In genomic region chr5:96492654-96493053, GRCh38 we compare ENCODE assay signal across 32 cellular contexts. TPM values are rescaled to one million over a fixed set of nuclear protein-coding genes. Genes with fewer than 3 reads are reported as not detected.
A peak's percentile ranks its signal among the peaks of the same experiment; 100 is the strongest.
DNase-seq lines count a peak whose midpoint lies in the region; ATAC-seq, FAIRE-seq and TF ChIP-seq lines count a peak whose summit lies in the region.
"Had no signal": no experiment of that assay in that cellular context is flagged by ENCODE, and none has a peak within 500 bp of the region (broad histone marks: within the 10 kb centered on the region; RNA-seq: fewer than 3 reads in every experiment).

No MANE protein-coding gene starts in this region.

- peaks cover 4% of the 10 kb centered on the region; the same call in 1 of the 2 replicates for H3K9me3 Mint-ChIP-seq in HFFc6
- H3K9me3 Mint-ChIP-seq in CD4-positive, alpha-beta T cell: no peaks in the 10 kb centered on the region
- no peaks in the 10 kb centered on the region for H3K9me3 Mint-ChIP-seq in activated naive CD4-positive, alpha-beta T cell treated with anti-CD3 and anti-CD28 coated beads, Interleukin-2, amount 50 U/mL, for 72 hours
- H3K9me3 Mint-ChIP-seq: natural killer cell treated with Interleukin-12 subunit alpha and Interleukin-12 subunit beta and Interleukin-15 and Interleukin-18, amount 100 ng/mL, for 72 hours had no signal

- H3K36me3 Mint-ChIP-seq in HFFc6 (ENCODE audit: low read depth): no peaks in the 10 kb centered on the region
- no peaks in the 10 kb centered on the region for H3K36me3 Mint-ChIP-seq in CD4-positive, alpha-beta T cell (ENCODE audit: low read depth)
- H3K36me3 Mint-ChIP-seq in activated naive CD4-positive, alpha-beta T cell treated with anti-CD3 and anti-CD28 coated beads, Interleukin-2, amount 50 U/mL, for 72 hours: no peaks in the 10 kb centered on the region
- H3K36me3 Mint-ChIP-seq: brain; CD8-positive, alpha-beta memory T cell; natural killer cell treated with Interleukin-12 subunit alpha and Interleukin-12 subunit beta and Interleukin-15 and Interleukin-18, amount 100 ng/mL, for 72 hours; T-cell had no signal

- 18% methylated on average over 4 of the region's 4 CpGs for WGBS in mammary epithelial cell (ENCODE audit: low coverage, missing lambda C conversion rate)

- intact Hi-C loops in mammary epithelial cell (cut with micrococcal nuclease): no loop called here
- intact Hi-C loops in kidney (cut with DNase I): no loop called here
- intact Hi-C loops in CD4-positive, alpha-beta T cell (cut with DNase I, micrococcal nuclease): no loop called here

- dilution Hi-C loops in mammary epithelial cell (cut with HindIII; ENCODE audit: low sequenced_read_pairs): no loop called here

- ATAC-seq in foreskin keratinocyte: no peak
- ATAC-seq in CD4-positive, alpha-beta T cell (ENCODE audit: poor library complexity): no peak
- ATAC-seq in activated naive CD4-positive, alpha-beta T cell treated with anti-CD3 and anti-CD28 coated beads, Interleukin-2, amount 50 U/mL, for 72 hours: no peak
- ATAC-seq: lower lobe of right lung; mucosa of descending colon; natural killer cell treated with Interleukin-12 subunit alpha and Interleukin-12 subunit beta and Interleukin-15 and Interleukin-18, amount 100 ng/mL, for 72 hours; Panc1; stimulated activated naive CD8-positive, alpha-beta T cell treated with anti-CD3 and anti-CD28 coated beads, Interleukin-15, Interleukin-2, amounts not matched to agents 100 U/mL and 50 U/mL, for 24 hours; T-cell had no signal

- H3K27me3 Mint-ChIP-seq in HFFc6 (ENCODE audit: insufficient read depth): no peaks in the 10 kb centered on the region; the same call in 1 of the 2 replicates
- peaks cover 20% of the 10 kb centered on the region for H3K27me3 Mint-ChIP-seq in CD4-positive, alpha-beta T cell

- peak overlapping the region; percentile 3; the same call in 1 of the 2 replicates for H3K4me3 Mint-ChIP-seq in HFFc6
- H3K4me3 Mint-ChIP-seq in CD4-positive, alpha-beta T cell: no peak overlapping the region
- H3K4me3 Mint-ChIP-seq: activated B cell treated with CpG ODN at 0.5 μM for 24 hours; brain; CD8-positive, alpha-beta memory T cell; natural killer cell treated with Interleukin-12 subunit alpha and Interleukin-12 subunit beta and Interleukin-15 and Interleukin-18, amount 100 ng/mL, for 72 hours; T-cell had no signal

- H3K36me3 ChIP-seq in mammary epithelial cell (ENCODE audit: insufficient read depth, low read length) (no peaks in the 10 kb centered on the region), kidney (ENCODE audit: control insufficient read depth in 1 of 2, insufficient read depth in 2 of 2, low read length in 2 of 2) (no peaks in the 10 kb centered on the region), BE2C (no peaks in the 10 kb centered on the region)
- H3K36me3 ChIP-seq: adrenal gland, HAP-1, lower lobe of right lung had no signal

- no peak overlapping the region for H3K4me2 ChIP-seq in mammary epithelial cell (ENCODE audit: insufficient read depth, low read depth, low read length)

- POLR2A ChIA-PET in CD4-positive, alpha-beta T cell (lab: Charles Lee): no interaction called here

- H3K4me1 ChIP-seq in mammary epithelial cell (ENCODE audit: insufficient read depth, low read length) (no peaks in the 10 kb centered on the region), foreskin keratinocyte (peaks cover 3% of the 10 kb centered on the region), kidney (ENCODE audit: control insufficient read depth in 1 of 2, insufficient read depth in 1 of 2, low read depth in 1 of 2, low read length in 2 of 2) (no peaks in the 10 kb centered on the region), BE2C (no peaks in the 10 kb centered on the region)
- H3K4me1 ChIP-seq: HAP-1, lower lobe of right lung, testis had no signal

- H3K9me3 ChIP-seq in mammary epithelial cell (replicated peaks; ENCODE audit: insufficient read depth, low read length): no peaks in the 10 kb centered on the region
- H3K9me3 ChIP-seq in kidney (ENCODE audit: control insufficient read depth in 1 of 2, low read length in 2 of 2): peaks cover 0 to 4% of the 10 kb centered on the region in 2 donors
- H3K9me3 ChIP-seq in BE2C: no peaks in the 10 kb centered on the region
- no peaks in the 10 kb centered on the region for H3K9me3 ChIP-seq in CD4-positive, alpha-beta T cell (ENCODE audit: control insufficient read depth, low read length)
- H3K9me3 ChIP-seq: adrenal gland, HAP-1, lower lobe of right lung, mucosa of descending colon, testis had no signal

- H3K27me3 ChIP-seq in mammary epithelial cell (ENCODE audit: insufficient read depth, low read length) (no peaks in the 10 kb centered on the region), foreskin keratinocyte (peaks cover 10% of the 10 kb centered on the region), BE2C (no peaks in the 10 kb centered on the region)
- no peaks in the 10 kb centered on the region for H3K27me3 ChIP-seq in CD4-positive, alpha-beta T cell (ENCODE audit: control insufficient read depth, insufficient read depth, low read length)
- H3K27me3 ChIP-seq: adrenal gland, testis had no signal

- no peak overlapping the region for H3K4me3 ChIP-seq in mammary epithelial cell (replicated peaks in 1 of 3; ENCODE audit: insufficient read depth in 1 of 3, low read depth in 2 of 3, low read length in 3 of 3)
- no peak overlapping the region for H3K4me3 ChIP-seq in kidney (ENCODE audit: low read length in 2 of 2)
- H3K4me3 ChIP-seq in BE2C (ENCODE audit: low read depth, low read length): no peak overlapping the region
- H3K4me3 ChIP-seq: adrenal gland, HAP-1, lower lobe of right lung, mucosa of descending colon, testis had no signal

- no peak for FAIRE-seq in kidney (lab: Jason Lieb, UNC)

- DNase-seq in AG20443 (ENCODE audit: low spot score) (peak; percentile 34), HFFc6 (peak; percentile 33), mammary epithelial cell (peak; percentile 36), foreskin keratinocyte (peak; percentile 12 to 60), kidney (no peak), BE2C (no peak)
- no peak for DNase-seq in CD4-positive, alpha-beta T cell
- DNase-seq in activated naive CD4-positive, alpha-beta T cell treated with anti-CD3 and anti-CD28 coated beads, Interleukin-2, amount 50 U/mL, for 72 hours (ENCODE audit: low spot score in 2 of 2): no peak
- DNase-seq: activated B cell treated with CpG ODN at 0.5 μM for 24 hours; activated CD4-positive, alpha-beta T cell treated with anti-CD3 and anti-CD28 coated beads, Interleukin-2, amount 50 U/mL, for 1 hour; activated naive CD4-positive, alpha-beta T cell treated with Interleukin-2 at 50 U/mL for 16 hours; activated T-cell treated with anti-CD3 and anti-CD28 coated beads, Interleukin-2, amount 50 U/mL, for 48 hours; CD8-positive, alpha-beta memory T cell; DMS153; effector memory CD4-positive, alpha-beta T cell; GDM1; glutamatergic neuron; KG1; kidney glomerular epithelial cell; lower lobe of right lung; mucosa of descending colon; NCI-H1436; NCI-H2107; NCI-H510A treated with DMSO at 0.1 percent for 48 hours; stimulated activated naive CD8-positive, alpha-beta T cell treated with anti-CD3 and anti-CD28 coated beads, Interleukin-15, Interleukin-2, amounts not matched to agents 100 U/mL and 50 U/mL, for 24 hours; T-cell; testis had no signal

- no peaks in the 10 kb centered on the region for H3K79me2 ChIP-seq in mammary epithelial cell (ENCODE audit: insufficient read depth, low read length)

- H2AFZ ChIP-seq in mammary epithelial cell (ENCODE audit: low read depth, low read length): no peak overlapping the region

- H4K20me1 ChIP-seq in mammary epithelial cell (ENCODE audit: insufficient read depth, low read length): no peaks in the 10 kb centered on the region

- H3K27ac Mint-ChIP-seq in HFFc6: peak overlapping the region; percentile 27
- no peak overlapping the region for H3K27ac Mint-ChIP-seq in CD4-positive, alpha-beta T cell
- no peak overlapping the region for H3K27ac Mint-ChIP-seq in activated naive CD4-positive, alpha-beta T cell treated with anti-CD3 and anti-CD28 coated beads, Interleukin-2, amount 50 U/mL, for 72 hours
- H3K27ac Mint-ChIP-seq: activated B cell treated with CpG ODN at 0.5 μM for 24 hours; brain; CD8-positive, alpha-beta memory T cell; natural killer cell treated with Interleukin-12 subunit alpha and Interleukin-12 subunit beta and Interleukin-15 and Interleukin-18, amount 100 ng/mL, for 72 hours; T-cell had no signal

- H3K4me1 Mint-ChIP-seq in HFFc6 (ENCODE audit: low read depth): peaks cover 18% of the 10 kb centered on the region
- H3K4me1 Mint-ChIP-seq in CD4-positive, alpha-beta T cell (ENCODE audit: low read depth): no peaks in the 10 kb centered on the region
- H3K4me1 Mint-ChIP-seq: activated B cell treated with CpG ODN at 0.5 μM for 24 hours; brain; CD8-positive, alpha-beta memory T cell; T-cell had no signal

- in situ Hi-C loops in mammary epithelial cell (cut with MboI; ENCODE audit: low sequenced_read_pairs in 2 of 2): no loop called here

- H3K27ac ChIP-seq in mammary epithelial cell (ENCODE audit: insufficient read depth, low read depth, low read length) (no peak overlapping the region), foreskin keratinocyte (no peak overlapping the region), kidney (ENCODE audit: low read depth in 2 of 2, low read length in 2 of 2) (no peak overlapping the region)
- no peak overlapping the region for H3K27ac ChIP-seq in CD4-positive, alpha-beta T cell (ENCODE audit: low read depth, low read length)
- H3K27ac ChIP-seq: adrenal gland, lower lobe of right lung, testis had no signal

- TF ChIP-seq CTCF in HFFc6 (IDR thresholded peaks at IDR 0.05): no peak
- TF ChIP-seq CTCF in mammary epithelial cell (conservative IDR thresholded peaks at IDR 0.05 in 1 of 2, IDR thresholded peaks at IDR 0.05 in 1 of 2; ENCODE audit: extremely low read depth in 1 of 2, insufficient read depth in 1 of 2, low read depth in 1 of 2, low read length in 2 of 2): no peak
- no peak for TF ChIP-seq CTCF in foreskin keratinocyte (conservative IDR thresholded peaks at IDR 0.05)
- TF ChIP-seq CTCF in kidney (IDR thresholded peaks at IDR 0.05; ENCODE audit: borderline replicate concordance, extremely low read depth, insufficient read depth): no peak
- no peak for TF ChIP-seq CTCF in BE2C (IDR thresholded peaks at IDR 0.05; ENCODE audit: low read depth, low read length)
- no peak for TF ChIP-seq CTCF in CD4-positive, alpha-beta T cell (IDR thresholded peaks at IDR 0.05)

- CTCF ChIA-PET in mammary epithelial cell (lab: Charles Lee; ENCODE audit: low non-redundant PET): no interaction called here
- CTCF ChIA-PET in CD4-positive, alpha-beta T cell (lab: Charles Lee): no interaction called here

- H3K9ac ChIP-seq in mammary epithelial cell (ENCODE audit: insufficient read depth, low read length): no peak overlapping the region
- H3K9ac ChIP-seq in kidney (ENCODE audit: low read length in 2 of 2): no peak overlapping the region

- no TSS peak for BruUV-seq in mammary epithelial cell (replicated peaks; lab: Mats Ljungman, UMichigan)

RNA-seq across cellular contexts. Expression of gene PCSK1, which starts 59.6 kb away (rescaled TPM):
- total RNA-seq in HFFc6 (2021; fragmentation: NEBNext Ultra II Directional; extraction: Animal tissue kit (Norgen Biotek cat#: 25700)): not detected
- total RNA-seq in mammary epithelial cell (not detected), foreskin keratinocyte (not detected in 2 replicates), kidney (1.0 TPM)
- polyA plus RNA-seq in mammary epithelial cell (not detected), foreskin keratinocyte (not detected in 2 replicates), kidney (ENCODE audit: insufficient read depth, low read depth, low replicate concordance) (0.13 TPM)
- polyA minus RNA-seq in mammary epithelial cell: not detected
- polyA plus RNA-seq in BE2C (2012; ENCODE audit: insufficient read depth, insufficient read length, low read depth): 1.5 TPM
- not detected for total RNA-seq in CD4-positive, alpha-beta T cell
- not detected for total RNA-seq in activated naive CD4-positive, alpha-beta T cell treated with anti-CD3 and anti-CD28 coated beads, Interleukin-2, amount 50 U/mL, for 72 hours
- total RNA-seq: activated B cell treated with CpG ODN at 0.5 μM for 24 hours; CD8-positive, alpha-beta memory T cell; natural killer cell treated with Interleukin-12 subunit alpha and Interleukin-12 subunit beta and Interleukin-15 and Interleukin-18, amount 100 ng/mL, for 72 hours; T-cell had no signal
- polyA plus RNA-seq: CD8-positive, alpha-beta memory T cell had no signal

Comparison
In these comparisons a context has a peak if more than half of its experiments do, and no peak if none do; other contexts are left out.
1. DNase-seq: peak in AG20443 (single experiment), HFFc6 (single experiment), mammary epithelial cell (single experiment) and foreskin keratinocyte (2 of 2); none in kidney (single experiment), BE2C (single experiment), CD4-positive, alpha-beta T cell (0 of 10) and activated naive CD4-positive, alpha-beta T cell treated with anti-CD3 and anti-CD28 coated beads, Interleukin-2, amount 50 U/mL, for 72 hours (0 of 2).